10 cellular contexts compared by ENCODE assay signal in genomic region chr11:132058211-132058772, GRCh38.
DNase-seq lines count a peak whose midpoint lies in the region; ATAC-seq and TF ChIP-seq lines count a peak whose summit lies in the region.
"Had no signal": no experiment of that assay in that cellular context is flagged by ENCODE, and none has a peak within 500 bp of the region (broad histone marks: within the 10 kb centered on the region; RNA-seq: fewer than 3 reads in every experiment).

No MANE protein-coding gene starts in this region.

- no peak for ATAC-seq in GM21576 (IDR thresholded peaks at IDR 0.05; ENCODE audit: unreplicated experiment)

- TF ChIP-seq CTCF in WERI-Rb-1 (IDR thresholded peaks at IDR 0.05; ENCODE audit: low read depth, low read length) (no peak), right atrium auricular region (IDR thresholded peaks at IDR 0.05) (no peak), smooth muscle cell (IDR thresholded peaks at IDR 0.05; ENCODE audit: borderline replicate concordance, insufficient read depth, poor library complexity, severe bottlenecking) (no peak)

- WGBS in smooth muscle cell (ENCODE audit: low lambda C conversion rate) = 32% methylated on average over 8 of the region's 8 CpGs

- peak overlapping the region; percentile 67 for H3K4me2 ChIP-seq in smooth muscle cell

- peaks cover 0 to 4% (median 0%) of the 10 kb centered on the region in 8 donors for H3K9me3 Mint-ChIP-seq in CD4-positive, alpha-beta memory T cell

- POLR2A ChIA-PET in CD4-positive, alpha-beta memory T cell (lab: Charles Lee; ENCODE audit: partially characterized antibody) = no interaction called here

- H3K27ac ChIP-seq in WERI-Rb-1 = no peak overlapping the region
- peak overlapping the region; percentile 40 to 76 for H3K27ac ChIP-seq in right atrium auricular region
- H3K27ac ChIP-seq in smooth muscle cell (ENCODE audit: low read depth) = peak overlapping the region; percentile 95
- H3K27ac ChIP-seq in CD4-positive, alpha-beta memory T cell (ENCODE audit: low read depth, low read length) = no peak overlapping the region

- H3K4me3 Mint-ChIP-seq in CD4-positive, alpha-beta memory T cell = no peak overlapping the region

- CTCF ChIA-PET in CD4-positive, alpha-beta memory T cell (lab: Charles Lee; ENCODE audit: partially characterized antibody) = no interaction called here

- H3K79me2 ChIP-seq in smooth muscle cell (ENCODE audit: low read depth) = no peaks in the 10 kb centered on the region

- H4K20me1 ChIP-seq in smooth muscle cell (ENCODE audit: low read depth) = no peaks in the 10 kb centered on the region

- H3K4me1 ChIP-seq in right atrium auricular region (peaks cover 0 to 40% of the 10 kb centered on the region in 2 donors), smooth muscle cell (ENCODE audit: low read depth) (peaks cover 29% of the 10 kb centered on the region)
- H3K4me1 ChIP-seq in CD4-positive, alpha-beta memory T cell (ENCODE audit: insufficient read depth, low read length) = no peaks in the 10 kb centered on the region

- no peaks in the 10 kb centered on the region for H3K27me3 Mint-ChIP-seq in CD4-positive, alpha-beta memory T cell

- peaks cover 14% of the 10 kb centered on the region for H3F3A ChIP-seq in smooth muscle cell (ENCODE audit: low read depth)

- no peaks in the 10 kb centered on the region for H3K36me3 Mint-ChIP-seq in CD4-positive, alpha-beta memory T cell

- no peak overlapping the region for H2AFZ ChIP-seq in smooth muscle cell (ENCODE audit: low read depth)

- H3K9me3 ChIP-seq in WERI-Rb-1 (ENCODE audit: severe bottlenecking) = no peaks in the 10 kb centered on the region
- no peaks in the 10 kb centered on the region for H3K9me3 ChIP-seq in right atrium auricular region
- no peaks in the 10 kb centered on the region for H3K9me3 ChIP-seq in smooth muscle cell (replicated peaks; ENCODE audit: low read depth)
- no peaks in the 10 kb centered on the region for H3K9me3 ChIP-seq in CD4-positive, alpha-beta memory T cell (ENCODE audit: control insufficient read depth in 1 of 2, low read length in 2 of 2)

- no peak overlapping the region for H3K27ac Mint-ChIP-seq in CD4-positive, alpha-beta memory T cell

- no peaks in the 10 kb centered on the region for H3K4me1 Mint-ChIP-seq in CD4-positive, alpha-beta memory T cell

- DNase-seq in Kasumi-1 (lab: John Stamatoyannopoulos, UW) (peak; percentile 35 to 37), WERI-Rb-1 (peak; percentile 36), right atrium auricular region (ENCODE audit: low spot score) (peak; percentile 80), smooth muscle cell (lab: John Stamatoyannopoulos, UW; ENCODE audit: unreplicated experiment) (no peak), GOT3 (lab: John Stamatoyannopoulos, UW) (no peak)
- no peak for DNase-seq in CD4-positive, alpha-beta memory T cell
- DNase-seq: activated gamma-delta T cell treated with Interleukin-2 at 50 U/mL for 16 hours; effector CD4-positive, alpha-beta T cell; NCI-H524 treated with DMSO at 0.1 percent for 48 hours had no signal

- H3K36me3 ChIP-seq in WERI-Rb-1 (no peaks in the 10 kb centered on the region), right atrium auricular region (no peaks in the 10 kb centered on the region), smooth muscle cell (ENCODE audit: low read depth) (no peaks in the 10 kb centered on the region)
- H3K36me3 ChIP-seq in CD4-positive, alpha-beta memory T cell (ENCODE audit: insufficient read depth, low read length) = no peaks in the 10 kb centered on the region

- peaks cover 5% of the 10 kb centered on the region for H3K27me3 ChIP-seq in WERI-Rb-1 (ENCODE audit: insufficient read depth, low read depth, severe bottlenecking)
- H3K27me3 ChIP-seq in right atrium auricular region = no peaks in the 10 kb centered on the region
- no peaks in the 10 kb centered on the region for H3K27me3 ChIP-seq in smooth muscle cell (ENCODE audit: low read depth)
- no peaks in the 10 kb centered on the region for H3K27me3 ChIP-seq in CD4-positive, alpha-beta memory T cell (ENCODE audit: insufficient read depth, low read length)

- peak overlapping the region; percentile 39 for H3K9ac ChIP-seq in smooth muscle cell (ENCODE audit: low read depth)

- intact Hi-C loops in CD4-positive, alpha-beta memory T cell (cut with micrococcal nuclease) = no loop called here

- H3K4me3 ChIP-seq in WERI-Rb-1 (ENCODE audit: low read depth, low read length) (no peak overlapping the region), right atrium auricular region (no peak overlapping the region), smooth muscle cell (no peak overlapping the region)
- H3K4me3 ChIP-seq in CD4-positive, alpha-beta memory T cell (ENCODE audit: low read length in 2 of 2) = no peak overlapping the region

Comparison
In these comparisons a context has a peak if more than half of its experiments do, and no peak if none do; other contexts are left out.
1. DNase-seq: peak in Kasumi-1 (2 of 2), WERI-Rb-1 (single experiment) and right atrium auricular region (single experiment); none in smooth muscle cell (single experiment), CD4-positive, alpha-beta memory T cell (0 of 5) and GOT3 (single experiment).
2. H3K27ac ChIP-seq: peak in right atrium auricular region (2 of 2) and smooth muscle cell (single experiment); none in WERI-Rb-1 (single experiment) and CD4-positive, alpha-beta memory T cell (single experiment).